In the genomic region with DNA sequence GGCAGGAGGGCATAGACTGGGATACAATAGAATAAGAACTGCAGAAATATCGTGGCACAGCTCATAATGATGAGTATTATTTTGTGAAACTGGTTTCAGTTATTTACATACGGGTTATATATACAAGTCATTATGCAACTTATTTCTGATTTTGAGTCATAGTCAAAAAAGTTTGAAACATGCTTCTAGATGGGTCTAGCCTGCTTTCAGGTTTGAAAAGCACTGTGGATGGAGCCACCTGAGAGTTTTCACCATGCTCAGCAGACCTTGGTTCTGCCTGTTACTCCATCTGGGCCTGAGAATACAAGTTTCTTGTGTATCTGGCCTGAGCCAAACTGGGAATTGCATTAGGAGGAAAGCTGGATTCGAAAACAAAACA, we compare ENCODE assay signal across 10 cellular contexts. TPM values are rescaled to one million over a fixed set of nuclear protein-coding genes. Genes with fewer than 3 reads are reported as not detected.
A peak's percentile ranks its signal among the peaks of the same experiment; 100 is the strongest.
DNase-seq lines count a peak whose midpoint lies in the region; ATAC-seq, FAIRE-seq and TF ChIP-seq lines count a peak whose summit lies in the region.
"Had no signal": no experiment of that assay in that cellular context is flagged by ENCODE, and none has a peak within 500 bp of the region (broad histone marks: within the 10 kb centered on the region; RNA-seq: fewer than 3 reads in every experiment).

No MANE protein-coding gene starts in this region.

- H3K9me3 Mint-ChIP-seq in CD4-positive, alpha-beta memory T cell: no peaks in the 10 kb centered on the region
- no peaks in the 10 kb centered on the region for H3K9me3 Mint-ChIP-seq in activated B cell treated with CpG ODN at 0.5 μM for 24 hours
- H3K9me3 Mint-ChIP-seq in neural progenitor cell: no peaks in the 10 kb centered on the region

- H3K27me3 ChIP-seq in CD4-positive, alpha-beta memory T cell (ENCODE audit: insufficient read depth, low read length): no peaks in the 10 kb centered on the region
- H3K27me3 ChIP-seq in esophagus squamous epithelium: no peaks in the 10 kb centered on the region
- H3K27me3 ChIP-seq in neural progenitor cell: no peaks in the 10 kb centered on the region
- no peaks in the 10 kb centered on the region for H3K27me3 ChIP-seq in transverse colon

- peaks cover 100% of the 10 kb centered on the region for H3K4me1 ChIP-seq in CD4-positive, alpha-beta memory T cell (ENCODE audit: insufficient read depth, low read length)
- H3K4me1 ChIP-seq in esophagus squamous epithelium (peaks cover 0 to 43% (median 14%) of the 10 kb centered on the region in 3 donors), neural progenitor cell (peaks cover 22% of the 10 kb centered on the region), transverse colon (peaks cover 5 to 21% (median 8%) of the 10 kb centered on the region in 4 donors)

- H4K20me1 ChIP-seq in neural progenitor cell (ENCODE audit: low read depth): no peaks in the 10 kb centered on the region

- intact Hi-C loops in CD4-positive, alpha-beta memory T cell (cut with micrococcal nuclease): no loop called here
- intact Hi-C loops in activated B cell treated with CpG ODN at 0.5 μM for 24 hours (cut with micrococcal nuclease): loop anchor here (1.0 kb wide), 3 partner anchors 9 to 13 kb away; a partner anchor contains a TSS
- intact Hi-C loops in esophagus squamous epithelium (cut with DNase I): no loop called here
- intact Hi-C loops in transverse colon (cut with DNase I; ENCODE audit: low total_unique reads): no loop called here

- H3K9ac ChIP-seq in neural progenitor cell: no peak overlapping the region

- H3K36me3 Mint-ChIP-seq in CD4-positive, alpha-beta memory T cell: peaks cover 62 to 77% of the 10 kb centered on the region in 2 donors
- H3K36me3 Mint-ChIP-seq in activated B cell treated with CpG ODN at 0.5 μM for 24 hours (ENCODE audit: low read depth) (peaks cover 89% of the 10 kb centered on the region), neural progenitor cell (no peaks in the 10 kb centered on the region)

- H3K4me3 Mint-ChIP-seq in CD4-positive, alpha-beta memory T cell: peak overlapping the region in 5 of 8 donors; percentile 13 to 71 (median 46)
- H3K4me3 Mint-ChIP-seq in activated B cell treated with CpG ODN at 0.5 μM for 24 hours (no peak overlapping the region), neural progenitor cell (no peak overlapping the region)

- TF ChIP-seq POLR2A in esophagus squamous epithelium (IDR thresholded peaks at IDR 0.05) (no peak), transverse colon (IDR thresholded peaks at IDR 0.05) (no peak)

- in situ Hi-C loops in transverse colon (cut with MboI; ENCODE audit: low pct_ligation_motif_present in 1 of 4, low pct_unique_long_range_greater_than_20kb in 1 of 4, low sequenced_read_pairs in 3 of 4): no loop called here

- no peaks in the 10 kb centered on the region for H3K27me3 Mint-ChIP-seq in CD4-positive, alpha-beta memory T cell
- H3K27me3 Mint-ChIP-seq in activated B cell treated with CpG ODN at 0.5 μM for 24 hours (no peaks in the 10 kb centered on the region), neural progenitor cell (ENCODE audit: insufficient read depth, low read depth) (peaks cover 9% of the 10 kb centered on the region)

- no peaks in the 10 kb centered on the region for H3K9me3 ChIP-seq in CD4-positive, alpha-beta memory T cell (ENCODE audit: control insufficient read depth in 1 of 2, low read length in 2 of 2)
- H3K9me3 ChIP-seq in esophagus squamous epithelium (no peaks in the 10 kb centered on the region), neural progenitor cell (ENCODE audit: low read depth) (no peaks in the 10 kb centered on the region), transverse colon (no peaks in the 10 kb centered on the region)

- H3K36me3 ChIP-seq in CD4-positive, alpha-beta memory T cell (ENCODE audit: insufficient read depth, low read length): peaks cover 76% of the 10 kb centered on the region
- peaks cover 0 to 45% (median 0%) of the 10 kb centered on the region in 3 donors for H3K36me3 ChIP-seq in esophagus squamous epithelium
- H3K36me3 ChIP-seq in neural progenitor cell: no peaks in the 10 kb centered on the region
- no peaks in the 10 kb centered on the region for H3K36me3 ChIP-seq in transverse colon

- POLR2A ChIA-PET in CD4-positive, alpha-beta memory T cell (lab: Charles Lee; ENCODE audit: partially characterized antibody): interaction anchor here (7.0 to 51.5 kb wide), 5 partner anchors 6 to 182 kb away, joined by 41 to 2125 read pairs (median 1775); a partner anchor contains a TSS
- POLR2A ChIA-PET in activated B cell treated with CpG ODN at 0.5 μM for 24 hours (lab: Charles Lee): interaction anchor here (1.3 to 41.6 kb wide), 8 partner anchors 7 to 438 kb away, joined by 3 to 1422 read pairs (median 118); a partner anchor contains a TSS

- H3K27ac ChIP-seq in CD4-positive, alpha-beta memory T cell (ENCODE audit: low read depth, low read length): peak overlapping the region; percentile 28
- H3K27ac ChIP-seq in esophagus squamous epithelium: peak overlapping the region in 1 of 4 donors; percentile 52
- H3K27ac ChIP-seq in neural progenitor cell: no peak overlapping the region
- peak overlapping the region in 2 of 4 donors; percentile 14 to 82 for H3K27ac ChIP-seq in transverse colon
- H3K27ac ChIP-seq: C4-2B had no signal

- CTCF ChIA-PET in CD4-positive, alpha-beta memory T cell (lab: Charles Lee; ENCODE audit: partially characterized antibody): interaction anchor here (1.0 to 19.1 kb wide), 5 partner anchors 11 to 179 kb away, joined by 3 to 211 read pairs (median 64); a partner anchor contains a TSS
- CTCF ChIA-PET in activated B cell treated with CpG ODN at 0.5 μM for 24 hours (lab: Charles Lee): interaction anchor here (1.0 to 6.2 kb wide), 5 partner anchors 11 to 190 kb away, joined by 3 to 40 read pairs (median 10); a partner anchor contains a TSS

- ATAC-seq in HG02938 (IDR thresholded peaks at IDR 0.05; ENCODE audit: unreplicated experiment) (peak; percentile 81), activated B cell treated with CpG ODN at 0.5 μM for 24 hours (ENCODE audit: low read depth) (peak; percentile 50)

- no peaks in the 10 kb centered on the region for H3K79me2 ChIP-seq in neural progenitor cell (ENCODE audit: low read depth)

- WGBS in esophagus squamous epithelium, 2 donors: 49 to 58% methylated on average over 3 of the region's 3 CpGs
- 68 to 69% methylated on average over 2 to 3 of the region's 3 CpGs for WGBS in transverse colon (ENCODE audit: low coverage in 1 of 2), 2 donors

- H3K4me3 ChIP-seq in CD4-positive, alpha-beta memory T cell (ENCODE audit: low read length in 2 of 2): no peak overlapping the region
- H3K4me3 ChIP-seq in esophagus squamous epithelium: no peak overlapping the region
- H3K4me3 ChIP-seq in neural progenitor cell: no peak overlapping the region
- H3K4me3 ChIP-seq in transverse colon: no peak overlapping the region

- DNase-seq in CD4-positive, alpha-beta memory T cell: no peak
- DNase-seq in GM19239 (ENCODE audit: insufficient read length, low spot score) (no peak), activated B cell treated with CpG ODN at 0.5 μM for 24 hours (no peak), esophagus squamous epithelium (lab: John Stamatoyannopoulos, UW) (no peak), neural progenitor cell (ENCODE audit: low spot score) (no peak), transverse colon (no peak), NCI-H526 treated with DMSO at 0.1 percent for 48 hours (lab: John Stamatoyannopoulos, UW) (no peak)
- DNase-seq: posterior cingulate gyrus had no signal

- H3F3A ChIP-seq in neural progenitor cell (ENCODE audit: low read depth): peaks cover 15% of the 10 kb centered on the region

- no peak overlapping the region for H2AFZ ChIP-seq in neural progenitor cell (replicated peaks)

- TF ChIP-seq EP300 in transverse colon (IDR thresholded peaks at IDR 0.05; ENCODE audit: low read depth): no peak

- peak; percentile 89 for FAIRE-seq in GM19239 (lab: Jason Lieb, UNC)

- peaks cover 62 to 99% (median 91%) of the 10 kb centered on the region in 4 donors for H3K4me1 Mint-ChIP-seq in CD4-positive, alpha-beta memory T cell
- H3K4me1 Mint-ChIP-seq in activated B cell treated with CpG ODN at 0.5 μM for 24 hours: peaks cover 73% of the 10 kb centered on the region
- H3K4me1 Mint-ChIP-seq in neural progenitor cell: peaks cover 9% of the 10 kb centered on the region

- H3K27ac Mint-ChIP-seq in CD4-positive, alpha-beta memory T cell: peak overlapping the region; percentile 70 to 93 (median 89)
- peak overlapping the region; percentile 88 for H3K27ac Mint-ChIP-seq in activated B cell treated with CpG ODN at 0.5 μM for 24 hours
- H3K27ac Mint-ChIP-seq in neural progenitor cell: no peak overlapping the region

- TF ChIP-seq CTCF in activated B cell treated with CpG ODN at 0.5 μM for 24 hours (IDR thresholded peaks at IDR 0.05): no peak
- TF ChIP-seq CTCF in esophagus squamous epithelium (IDR thresholded peaks at IDR 0.05): no peak
- no peak for TF ChIP-seq CTCF in neural progenitor cell (IDR thresholded peaks at IDR 0.05)
- TF ChIP-seq CTCF in transverse colon (IDR thresholded peaks at IDR 0.05): no peak

- H3K4me2 ChIP-seq in neural progenitor cell: no peak overlapping the region

RNA-seq across cellular contexts. Expression of a gene that starts 12.0 kb away (rescaled TPM):
- total RNA-seq in CD4-positive, alpha-beta memory T cell: 100 to 1,000 TPM; 398 to 406 TPM
- 100 to 1,000 TPM; 362 to 468 TPM for polyA plus RNA-seq in CD4-positive, alpha-beta memory T cell
- total RNA-seq in activated B cell treated with CpG ODN at 0.5 μM for 24 hours: 303 and 350 TPM in 2 replicates
- 10 to 100 TPM in 2 of 4 donors, 1 to 10 TPM in 2; 2.2 to 21.2 (median 11.3) TPM for total RNA-seq in esophagus squamous epithelium
- 0.12 TPM in 1 of 2 replicates, not detected in the other for total RNA-seq in neural progenitor cell (ENCODE audit: low replicate concordance)
- 10 to 100 TPM in 3 of 4 donors, 1 to 10 TPM in 1; 2.8 to 25.4 (median 18.4) TPM for total RNA-seq in transverse colon

Comparison
In these comparisons a context has a peak if more than half of its experiments do, and no peak if none do; other contexts are left out.
1. H3K4me3 Mint-ChIP-seq: peak in CD4-positive, alpha-beta memory T cell (5 of 8); none in activated B cell treated with CpG ODN at 0.5 μM for 24 hours (single experiment) and neural progenitor cell (single experiment).
2. RNA of a gene that starts 12.0 kb away (total RNA-seq): 398 to 406 TPM in CD4-positive, alpha-beta memory T cell and 303 to 350 TPM in activated B cell treated with CpG ODN at 0.5 μM for 24 hours; 2.8 to 25.4 TPM in transverse colon, 2.2 to 21.2 TPM in esophagus squamous epithelium and 0.12 TPM in neural progenitor cell; every median in the first group is over 10 times any median in the second.